In the genomic region with DNA sequence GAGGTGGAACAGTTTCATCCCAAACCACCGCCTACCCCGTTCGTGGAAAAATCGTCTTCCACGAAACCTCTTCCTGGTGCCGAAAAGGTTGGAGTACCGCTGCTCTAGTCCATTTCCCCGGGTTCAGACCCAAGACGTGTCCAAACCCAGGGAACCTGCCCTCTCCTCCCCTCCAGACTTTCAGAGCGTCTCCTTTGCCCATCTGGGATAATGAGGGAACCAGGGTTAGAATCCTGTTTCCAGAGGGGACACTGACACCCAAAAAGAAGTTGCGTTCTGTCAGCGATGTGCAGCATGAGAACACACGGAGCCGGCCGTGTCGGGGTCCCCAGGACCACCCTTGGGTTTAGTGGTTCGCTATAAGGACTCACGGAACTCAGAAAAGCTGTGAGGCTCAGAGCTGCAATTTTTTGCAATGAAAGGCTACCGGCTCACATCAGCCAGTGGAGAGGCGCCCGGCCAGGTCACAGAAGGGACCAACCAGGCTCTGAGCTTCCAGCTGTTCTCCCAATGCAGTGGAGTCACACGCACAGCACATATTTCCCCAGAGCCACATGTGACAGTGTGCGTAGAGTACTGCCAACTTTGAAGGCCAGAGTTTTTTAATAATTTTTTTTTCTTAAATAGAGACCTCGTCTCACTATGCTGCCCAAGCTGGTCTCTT, we compare ENCODE assay signal across 22 cellular contexts. TPM values are rescaled to one million over a fixed set of nuclear protein-coding genes. Genes with fewer than 3 reads are reported as not detected.
DNase-seq lines count a peak whose midpoint lies in the region; ATAC-seq, FAIRE-seq and TF ChIP-seq lines count a peak whose summit lies in the region.
"Had no signal": no experiment of that assay in that cellular context is flagged by ENCODE, and none has a peak within 500 bp of the region (broad histone marks: within the 10 kb centered on the region; RNA-seq: fewer than 3 reads in every experiment).

No MANE protein-coding gene starts in this region.

- peaks cover 92 to 96% of the 10 kb centered on the region in 2 experiments for H3K27me3 ChIP-seq in K562 (ENCODE audit: control insufficient read depth in 2 of 2, insufficient read depth in 2 of 2, low read length in 2 of 2)
- peaks cover 2% of the 10 kb centered on the region for H3K27me3 ChIP-seq in osteoblast (ENCODE audit: insufficient read depth, low read length)
- no peaks in the 10 kb centered on the region for H3K27me3 ChIP-seq in tibial nerve

- WGBS in K562 (ENCODE audit: insufficient coverage, low coverage, missing lambda C conversion rate): 2% methylated on average over 24 of the region's 24 CpGs
- whole genome bisulfite sequencing in tibial nerve, 2 donors: 75 to 85% methylated on average over 24 of the region's 24 CpGs

- no TSS peak for BruUV-seq in K562 (replicated peaks; lab: Mats Ljungman, UMichigan)

- peak in 3 of 4 experiments; percentile 61 to 70 (median 64) for DNase-seq in K562 (ENCODE audit: extremely low read depth in 1 of 4, low spot score in 3 of 4)
- DNase-seq in kidney: peak; percentile 88
- peak; percentile 65 for DNase-seq in osteoblast (ENCODE audit: insufficient read length, low spot score, missing footprints)
- no peak for DNase-seq in chondrocyte (ENCODE audit: low spot score)
- DNase-seq in nucleus accumbens (lab: John Stamatoyannopoulos, UW): no peak
- no peak for DNase-seq in tibial nerve (ENCODE audit: low spot score in 2 of 2)
- DNase-seq in cerebellar nuclear complex (lab: John Stamatoyannopoulos, UW): no peak
- DNase-seq: ACHN; CD4-positive, alpha-beta memory T cell; DMS153; DMS79; GDM1; H7; HFFc6 had no signal

- TF ChIP-seq POLR2A in K562 (conservative IDR thresholded peaks at IDR 0.05) (no peak), tibial nerve (IDR thresholded peaks at IDR 0.05) (no peak)

- no peaks in the 10 kb centered on the region for H3K4me1 Mint-ChIP-seq in chondrocyte (ENCODE audit: low read depth)
- H3K4me1 Mint-ChIP-seq: CD14-positive monocyte; CD4-positive, alpha-beta memory T cell had no signal

- peaks cover 15% of the 10 kb centered on the region for H3K9me1 ChIP-seq in K562 (ENCODE audit: control insufficient read depth, insufficient read depth, low read length)

- TF ChIP-seq CTCF in K562 (IDR thresholded peaks at IDR 0.05 in 2 of 3, conservative IDR thresholded peaks at IDR 0.05 in 1 of 3; ENCODE audit: insufficient read depth in 2 of 3, low read depth in 1 of 3, low read length in 3 of 3) (no peak), kidney (IDR thresholded peaks at IDR 0.05; ENCODE audit: borderline replicate concordance, extremely low read depth, insufficient read depth) (no peak), osteoblast (IDR thresholded peaks at IDR 0.05; ENCODE audit: extremely low read depth, low read depth, low read length) (no peak), chondrocyte (IDR thresholded peaks at IDR 0.05) (no peak), tibial nerve (IDR thresholded peaks at IDR 0.05) (no peak)

- intact Hi-C loops in K562 (cut with micrococcal nuclease) (no loop called here), kidney (cut with DNase I) (no loop called here)

- in situ Hi-C loops in K562 (cut with MboI): no loop called here

- FAIRE-seq in K562 (lab: Jason Lieb, UNC) (no peak), kidney (lab: Jason Lieb, UNC) (no peak)
- FAIRE-seq: A204.1, GM12892, GM18507 had no signal

- H3K27ac ChIP-seq in K562 (ENCODE audit: extremely low read depth, low read depth, low read length): no peak overlapping the region
- peak overlapping the region in 1 of 2 donors; percentile 60 for H3K27ac ChIP-seq in kidney (ENCODE audit: low read depth in 2 of 2, low read length in 2 of 2)
- no peak overlapping the region for H3K27ac ChIP-seq in osteoblast (ENCODE audit: low read depth, low read length)
- H3K27ac ChIP-seq in tibial nerve: no peak overlapping the region
- H3K27ac ChIP-seq: BLaER1, HL-60 had no signal

- peaks cover 76% of the 10 kb centered on the region for H4K20me1 ChIP-seq in K562 (replicated peaks; ENCODE audit: control insufficient read depth, insufficient read depth, low read length)
- no peaks in the 10 kb centered on the region for H4K20me1 ChIP-seq in osteoblast (ENCODE audit: insufficient read depth, low read length)
- H4K20me1 ChIP-seq: BLaER1 had no signal

- H3K27ac Mint-ChIP-seq in chondrocyte (ENCODE audit: unreplicated experiment): no peak overlapping the region
- H3K27ac Mint-ChIP-seq: CD14-positive monocyte, GM23338, HFFc6 had no signal

- no peaks in the 10 kb centered on the region for H3K79me2 ChIP-seq in K562 (ENCODE audit: control insufficient read depth, insufficient read depth, low read length)
- H3K79me2 ChIP-seq in osteoblast (ENCODE audit: insufficient read depth, low read length): no peaks in the 10 kb centered on the region

- TF ChIP-seq EP300 in K562 (IDR thresholded peaks at IDR 0.05; ENCODE audit: low read length) (no peak), tibial nerve (IDR thresholded peaks at IDR 0.05) (no peak)

- H3K9me3 ChIP-seq in K562 (replicated peaks; ENCODE audit: control insufficient read depth, insufficient read depth, low read depth, low read length): no peaks in the 10 kb centered on the region
- H3K9me3 ChIP-seq in kidney (ENCODE audit: control insufficient read depth in 1 of 2, low read length in 2 of 2): no peaks in the 10 kb centered on the region
- no peaks in the 10 kb centered on the region for H3K9me3 ChIP-seq in osteoblast (ENCODE audit: low read depth, low read length)
- no peaks in the 10 kb centered on the region for H3K9me3 ChIP-seq in tibial nerve
- H3K9me3 ChIP-seq: BLaER1 had no signal

- H3K4me3 ChIP-seq in K562 (no peak overlapping the region), kidney (ENCODE audit: low read length in 2 of 2) (no peak overlapping the region), osteoblast (ENCODE audit: insufficient read depth, low read length) (no peak overlapping the region), tibial nerve (no peak overlapping the region)
- H3K4me3 ChIP-seq: BLaER1, GM23338 had no signal

- H3K9ac ChIP-seq in K562 (ENCODE audit: insufficient read depth in 1 of 2, low read depth in 2 of 2, low read length in 2 of 2): no peak overlapping the region
- no peak overlapping the region for H3K9ac ChIP-seq in kidney (ENCODE audit: low read length in 2 of 2)
- H3K9ac ChIP-seq: BLaER1 had no signal

- peaks cover 6% of the 10 kb centered on the region for H3K27me3 Mint-ChIP-seq in chondrocyte (ENCODE audit: low read depth)

- H2AFZ ChIP-seq in K562 (ENCODE audit: low read depth, low read length) (no peak overlapping the region), osteoblast (ENCODE audit: low read length) (no peak overlapping the region)
- H2AFZ ChIP-seq: GM23338 had no signal

- H3K36me3 Mint-ChIP-seq in chondrocyte (ENCODE audit: low read depth): no peaks in the 10 kb centered on the region
- H3K36me3 Mint-ChIP-seq: CD14-positive monocyte; CD4-positive, alpha-beta memory T cell had no signal

- H3K36me3 ChIP-seq in K562 (ENCODE audit: control insufficient read depth, insufficient read depth, low read length) (no peaks in the 10 kb centered on the region), kidney (ENCODE audit: control insufficient read depth in 1 of 2, insufficient read depth in 2 of 2, low read length in 2 of 2) (no peaks in the 10 kb centered on the region), osteoblast (ENCODE audit: insufficient read depth, low read length) (no peaks in the 10 kb centered on the region), tibial nerve (no peaks in the 10 kb centered on the region)
- H3K36me3 ChIP-seq: BLaER1 had no signal

- CTCF ChIA-PET in K562 (lab: Yijun Ruan, JAX; ENCODE audit: low intra/inter-chr PET ratio): no interaction called here

- no peak overlapping the region for H3K4me3 Mint-ChIP-seq in chondrocyte (ENCODE audit: unreplicated experiment)
- H3K4me3 Mint-ChIP-seq: CD14-positive monocyte; CD4-positive, alpha-beta memory T cell; GM23338; HFFc6 had no signal

- TF ChIP-seq RAD21 in K562 (CRISPR knock-in tag; conservative IDR thresholded peaks at IDR 0.05 in 1 of 2, IDR thresholded peaks at IDR 0.05 in 1 of 2): no peak

- POLR2A ChIA-PET in K562 (lab: Yijun Ruan, JAX): interaction anchor here (0.6 to 99.3 kb wide), 14 partner anchors 8 to 232 kb away, joined by 3 to 3336 read pairs (median 4); a partner anchor contains a TSS

- no peaks in the 10 kb centered on the region for H3K9me3 Mint-ChIP-seq in chondrocyte (ENCODE audit: low read depth)
- H3K9me3 Mint-ChIP-seq: CD14-positive monocyte, HFFc6 had no signal

- peak; percentile 1; the same call in 1 of the 3 replicates for ATAC-seq in K562
- ATAC-seq: GM23338, HCT116 had no signal

- H3K4me2 ChIP-seq in K562 (ENCODE audit: insufficient read depth, low read length) (no peak overlapping the region), osteoblast (ENCODE audit: insufficient read depth, low read length) (no peak overlapping the region)
- H3K4me2 ChIP-seq: GM23338 had no signal

- H3K4me1 ChIP-seq in K562 (replicated peaks in 1 of 2; ENCODE audit: control insufficient read depth in 2 of 2, insufficient read depth in 2 of 2, low read length in 2 of 2) (peaks cover 0 to 20% of the 10 kb centered on the region in 2 experiments; a peak in 3 of 5 replicates), kidney (ENCODE audit: control insufficient read depth in 1 of 2, insufficient read depth in 1 of 2, low read depth in 1 of 2, low read length in 2 of 2) (no peaks in the 10 kb centered on the region), osteoblast (ENCODE audit: insufficient read depth, low read length) (no peaks in the 10 kb centered on the region), tibial nerve (no peaks in the 10 kb centered on the region)

RNA-seq across cellular contexts. Expression of a gene that starts 19.4 kb away (rescaled TPM):
- 0.69 TPM in 1 of 2 replicates, not detected in the other for total RNA-seq in K562 (2011; cell fraction: chromatin; rRNA removed; ENCODE audit: low replicate concordance)
- 0.26 and 0.33 TPM in 2 replicates for total RNA-seq in K562 (2011; cell fraction: nucleolus; rRNA removed)
- 0.22 TPM in 1 of 2 replicates, not detected in the other for total RNA-seq in K562 (2011; cell fraction: nucleoplasm; rRNA removed)
- total RNA-seq in K562 (2014; rRNA removed) (not detected in 2 replicates), K562 (2014; rRNA removed; fragmentation: Illumina TruSeq; extraction: Trizol) (not detected in 2 replicates), K562 (2015; rRNA removed; fragmentation: Illumina TruSeq; extraction: Trizol) (not detected in 2 replicates), K562 (2021) (0.09 TPM in 1 of 2 replicates, not detected in the other), kidney (13.8 TPM), osteoblast (under 0.01 TPM in 1 of 2 replicates, not detected in the other), chondrocyte (0.95 to 7.3 TPM (median 1.2 TPM) in 3 replicates), tibial nerve (1 to 10 TPM in 1 of 4 donors, under 1 TPM in 1, not detected in 2; 0.21 to 1.6 TPM)
- polyA plus RNA-seq in K562 (2011; rRNA removed) (0.05 and 0.10 TPM in 2 replicates), K562 (2014; fragmentation: Illumina TruSeq; extraction: Trizol) (not detected in 2 replicates), K562 (2014; fragmentation: Nextera tagmentation; extraction: Ambion mirVana) (not detected), K562 (2014; rRNA removed) (not detected in 2 replicates), kidney (ENCODE audit: insufficient read depth, low read depth, low replicate concordance) (13.4 TPM)
- polyA plus RNA-seq in K562 (2011; cell fraction: cytosol; rRNA removed): 0.03 and 0.66 TPM in 2 replicates
- 0.04 and 0.20 TPM in 2 replicates for polyA plus RNA-seq in K562 (2011; cell fraction: nucleus; rRNA removed)
- 0.03 and 0.07 TPM in 2 replicates for polyA plus RNA-seq in K562 (2012)
- polyA minus RNA-seq in K562 (2011; rRNA and poly(A)+ RNA removed): not detected in 2 replicates
- not detected in 2 replicates for polyA minus RNA-seq in K562 (2011; cell fraction: cytosol; rRNA and poly(A)+ RNA removed)
- polyA minus RNA-seq in K562 (2011; cell fraction: nucleus; rRNA and poly(A)+ RNA removed): 0.27 TPM in 1 of 2 replicates, not detected in the other
- total RNA-seq: HFFc6 had no signal
- polyA plus RNA-seq: CD14-positive monocyte; CD4-positive, alpha-beta memory T cell had no signal

Comparison
In these comparisons a context has a peak if more than half of its experiments do, and no peak if none do; other contexts are left out.
1. DNase-seq: peak in K562 (3 of 4), kidney (single experiment) and osteoblast (single experiment); none in chondrocyte (single experiment), nucleus accumbens (0 of 56), tibial nerve (0 of 2) and cerebellar nuclear complex (0 of 2).